In genomic region chr9:129245276-129245675, GRCh38 we compare ENCODE assay signal across 15 cellular contexts.
DNase-seq lines count a peak whose midpoint lies in the region; TF ChIP-seq lines count a peak whose summit lies in the region.
"Had no signal": no experiment of that assay in that cellular context is flagged by ENCODE, and none has a peak within 500 bp of the region (broad histone marks: within the 10 kb centered on the region; RNA-seq: fewer than 3 reads in every experiment).

No MANE protein-coding gene starts in this region.

- H3K4me2 ChIP-seq in mesendoderm (ENCODE audit: low read length) = no peak overlapping the region

- H3K9ac ChIP-seq in mesendoderm (ENCODE audit: low read length) (no peak overlapping the region), colonic mucosa (ENCODE audit: low read depth in 2 of 2, low read length in 2 of 2) (no peak overlapping the region)

- no peak overlapping the region for H3K4ac ChIP-seq in mesendoderm (ENCODE audit: low read depth, low read length)

- H2BK15ac ChIP-seq in mesendoderm (replicated peaks; ENCODE audit: low read depth) = no peak overlapping the region

- no peak overlapping the region for H3K27ac ChIP-seq in mesendoderm (ENCODE audit: low read depth, low read length)
- H3K27ac ChIP-seq in colonic mucosa = no peak overlapping the region
- H3K27ac ChIP-seq: prostate gland had no signal

- H2BK120ac ChIP-seq in mesendoderm (ENCODE audit: low read depth, low read length) = no peak overlapping the region

- no CpG with 5 or more reads among the region's 15 CpGs for WGBS in mesendoderm (ENCODE audit: extremely low coverage, insufficient coverage, low lambda C conversion rate)

- no peak overlapping the region for H4K5ac ChIP-seq in mesendoderm (ENCODE audit: low read length)

- H3K79me1 ChIP-seq in mesendoderm (ENCODE audit: low read length) = no peaks in the 10 kb centered on the region

- H3K9me3 ChIP-seq in BE2C = no peaks in the 10 kb centered on the region; the same call in 1 of the 2 replicates
- no peaks in the 10 kb centered on the region for H3K9me3 ChIP-seq in colonic mucosa
- H3K9me3 ChIP-seq: prostate gland had no signal

- DNase-seq in BE2C = peak; percentile 5
- DNase-seq in HS-27A (ENCODE audit: low read depth) = peak; percentile 51
- peak; percentile 27 to 37 for DNase-seq in cardiac fibroblast (ENCODE audit: low read depth in 2 of 2)
- DNase-seq in mesendoderm = peak; percentile 73
- no peak for DNase-seq in SKM-1 treated with dmso at 0.1 percent for 144 hours (lab: John Stamatoyannopoulos, UW; ENCODE audit: unreplicated experiment)
- DNase-seq in NCI-H187 treated with DMSO at 0.1 percent for 48 hours (lab: John Stamatoyannopoulos, UW) = no peak
- DNase-seq in GDM1 (lab: John Stamatoyannopoulos, UW) = no peak
- DNase-seq in colonic mucosa = no peak
- DNase-seq: activated CD4-positive, CD25-positive, alpha-beta regulatory T cell treated with anti-CD3 and anti-CD28 coated beads, Interleukin-2, amount 50 U/mL, for 72 hours; DND-41; immature natural killer cell; NCI-H1417 treated with DMSO at 0.1 percent for 48 hours; NCI-H446 treated with DMSO at 0.1 percent for 48 hours; stimulated activated CD4-positive, alpha-beta T cell treated with anti-CD3 and anti-CD28 coated beads, Interleukin-2, amount 100 ng/mL, for 24 hours had no signal

- H3K27me3 ChIP-seq in BE2C (no peaks in the 10 kb centered on the region), mesendoderm (ENCODE audit: insufficient read depth, low read length, poor library complexity) (no peaks in the 10 kb centered on the region), colonic mucosa (no peaks in the 10 kb centered on the region)

- H3K4me1 ChIP-seq in BE2C (no peaks in the 10 kb centered on the region), mesendoderm (ENCODE audit: control insufficient read depth, low read depth, low read length) (peaks cover 1% of the 10 kb centered on the region), colonic mucosa (no peaks in the 10 kb centered on the region)
- H3K4me1 ChIP-seq: prostate gland had no signal

- H3K4me3 ChIP-seq in BE2C (ENCODE audit: low read depth, low read length) (no peak overlapping the region), cardiac fibroblast (replicated peaks in 1 of 2; ENCODE audit: low read depth in 2 of 2, low read length in 2 of 2) (no peak overlapping the region), mesendoderm (ENCODE audit: low read length) (no peak overlapping the region), colonic mucosa (no peak overlapping the region)
- H3K4me3 ChIP-seq: prostate gland had no signal

- H2BK5ac ChIP-seq in mesendoderm (ENCODE audit: low read length) = no peak overlapping the region

- no peak overlapping the region for H2AK5ac ChIP-seq in mesendoderm (ENCODE audit: low read length)

- TF ChIP-seq CTCF in BE2C (IDR thresholded peaks at IDR 0.05; ENCODE audit: low read depth, low read length) = no peak
- TF ChIP-seq CTCF in cardiac fibroblast (IDR thresholded peaks at IDR 0.05; ENCODE audit: low read depth, low read length) = no peak
- no peak for TF ChIP-seq CTCF in colonic mucosa (IDR thresholded peaks at IDR 0.05)

- no peaks in the 10 kb centered on the region for H3K79me2 ChIP-seq in mesendoderm (ENCODE audit: control insufficient read depth, insufficient read depth, low read length)

- intact Hi-C loops in colonic mucosa (cut with DNase I) = no loop called here

- H3K23ac ChIP-seq in mesendoderm (ENCODE audit: low read length) = no peak overlapping the region

- no peak overlapping the region for H4K8ac ChIP-seq in mesendoderm (ENCODE audit: low read depth, low read length)

- H3K56ac ChIP-seq in mesendoderm (ENCODE audit: low read length) = peak overlapping the region; percentile 67

- no peak overlapping the region for H3K18ac ChIP-seq in mesendoderm (ENCODE audit: low read length)

- no peaks in the 10 kb centered on the region for H3K36me3 ChIP-seq in BE2C
- no peaks in the 10 kb centered on the region for H3K36me3 ChIP-seq in mesendoderm (ENCODE audit: control insufficient read depth, insufficient read depth, low read length)
- H3K36me3 ChIP-seq in colonic mucosa = no peaks in the 10 kb centered on the region
- H3K36me3 ChIP-seq: prostate gland had no signal

Comparison
In these comparisons a context has a peak if more than half of its experiments do, and no peak if none do; other contexts are left out.
1. DNase-seq: peak in BE2C (single experiment), HS-27A (single experiment), cardiac fibroblast (2 of 2) and mesendoderm (single experiment); none in SKM-1 treated with dmso at 0.1 percent for 144 hours (single experiment), NCI-H187 treated with DMSO at 0.1 percent for 48 hours (single experiment), GDM1 (single experiment) and colonic mucosa (single experiment).